Comparison of ENCODE assay signal across 22 cellular contexts in genomic region chr3:21901504-21901903, GRCh38.
"Had no signal": no experiment of that assay in that cellular context is flagged by ENCODE, and none has a peak within 500 bp of the region (broad histone marks: within the 10 kb centered on the region; RNA-seq: fewer than 3 reads in every experiment).

No MANE protein-coding gene starts in this region.

- H3K4me3 ChIP-seq: body of pancreas, colonic mucosa, gastroesophageal sphincter, heart left ventricle, lung, tibial artery had no signal

- H3K9me3 ChIP-seq: body of pancreas, colonic mucosa, gastroesophageal sphincter, heart left ventricle, tibial artery had no signal

- H3K4me1 ChIP-seq: body of pancreas, colonic mucosa, gastroesophageal sphincter, heart left ventricle, tibial artery had no signal

- H3K36me3 ChIP-seq: colonic mucosa, gastroesophageal sphincter, heart left ventricle, tibial artery had no signal

- H3K27me3 ChIP-seq: body of pancreas, colonic mucosa, gastroesophageal sphincter, heart left ventricle, tibial artery had no signal

- H3K27ac ChIP-seq: body of pancreas, colonic mucosa, gastroesophageal sphincter, heart left ventricle, tibial artery had no signal

- ATAC-seq: body of pancreas; gastroesophageal sphincter; heart left ventricle; left cardiac atrium; natural killer cell treated with Interleukin-12 subunit alpha and Interleukin-12 subunit beta and Interleukin-15 and Interleukin-18, amount 100 ng/mL, for 72 hours; stimulated activated naive CD8-positive, alpha-beta T cell treated with anti-CD3 and anti-CD28 coated beads, Interleukin-15, Interleukin-2, amounts not matched to agents 100 U/mL and 50 U/mL, for 24 hours; T-cell; WTC11 had no signal

- DNase-seq: activated CD4-positive, alpha-beta memory T cell treated with anti-CD3 and anti-CD28 coated beads for 36 hours; activated CD4-positive, alpha-beta T cell treated with anti-CD3 and anti-CD28 coated beads for 4 hours; activated naive CD8-positive, alpha-beta T cell treated with anti-CD3 and anti-CD28 coated beads, Interleukin-2, amount 10 ng/mL, durations not matched to agents 7 days and 5 days; activated T-cell treated with anti-CD3 and anti-CD28 coated beads for 4 hours; body of pancreas; caudate nucleus; colonic mucosa; endodermal cell; erythroblast; heart left ventricle; left cardiac atrium; nucleus accumbens; retina; stimulated activated CD4-positive, alpha-beta T cell treated with anti-CD3 and anti-CD28 coated beads, Interleukin-2, amount 100 ng/mL, for 24 hours; stimulated activated naive CD8-positive, alpha-beta T cell treated with anti-CD3 and anti-CD28 coated beads, Interleukin-15, Interleukin-2, amounts not matched to agents 100 U/mL and 50 U/mL, for 24 hours; substantia nigra; T-cell; tibial artery had no signal
